ENCODE assay signal across 15 cellular contexts in genomic region chr11:12806113-12806512, GRCh38.
DNase-seq lines count a peak whose midpoint lies in the region; ATAC-seq and TF ChIP-seq lines count a peak whose summit lies in the region.
"Had no signal": no experiment of that assay in that cellular context is flagged by ENCODE, and none has a peak within 500 bp of the region (broad histone marks: within the 10 kb centered on the region; RNA-seq: fewer than 3 reads in every experiment).

No MANE protein-coding gene starts in this region.

- H3K4me3 ChIP-seq in RWPE2 (ENCODE audit: severe bottlenecking) (no peak overlapping the region), thyroid gland (replicated peaks in 1 of 3) (no peak overlapping the region)

- DNase-seq in DMS79 treated with DMSO at 0.1 percent for 48 hours (lab: John Stamatoyannopoulos, UW) (peak; percentile 24), DMS79 (lab: John Stamatoyannopoulos, UW) (no peak), RWPE2 (ENCODE audit: low spot score) (no peak), kidney tubule cell (ENCODE audit: low spot score) (peak; percentile 33), thyroid gland (no peak)
- no peak for DNase-seq in activated CD4-positive, alpha-beta T cell treated with anti-CD3 and anti-CD28 coated beads, Interleukin-2, amount 50 U/mL, for 1 hour
- DNase-seq: 8988T; activated CD4-positive, alpha-beta T cell treated with anti-CD3 and anti-CD28 coated beads for 48 hours; activated T-cell treated with anti-CD3 and anti-CD28 coated beads for 4 hours; Kasumi-1; NCI-H2081; SHP77 treated with DMSO at 0.1 percent for 48 hours; stimulated activated naive CD8-positive, alpha-beta T cell treated with anti-CD3 and anti-CD28 coated beads, Interleukin-15, Interleukin-2, amounts not matched to agents 100 U/mL and 50 U/mL, for 24 hours had no signal

- H3K27me3 ChIP-seq in RWPE2 (ENCODE audit: insufficient read depth, poor library complexity, severe bottlenecking): no peaks in the 10 kb centered on the region
- no peaks in the 10 kb centered on the region for H3K27me3 ChIP-seq in thyroid gland

- H3K36me3 ChIP-seq in RWPE2 (ENCODE audit: low read depth): peaks cover 10% of the 10 kb centered on the region; the same call in 1 of the 2 replicates
- H3K36me3 ChIP-seq in thyroid gland: no peaks in the 10 kb centered on the region

- peaks cover 69% of the 10 kb centered on the region for H3K4me1 ChIP-seq in RWPE2 (ENCODE audit: insufficient read depth, poor library complexity, severe bottlenecking)
- peaks cover 29 to 69% of the 10 kb centered on the region in 2 donors for H3K4me1 ChIP-seq in thyroid gland

- intact Hi-C loops in thyroid gland (cut with DNase I): loop anchor here (10.0 kb wide), 1 partner anchor 111 kb away; no protein-coding TSS in a partner anchor

- no peak for TF ChIP-seq CTCF in RWPE2 (IDR thresholded peaks at IDR 0.05; ENCODE audit: poor library complexity, severe bottlenecking)
- TF ChIP-seq CTCF in thyroid gland (IDR thresholded peaks at IDR 0.05): no peak

- WGBS in thyroid gland, 2 donors: 84 to 92% methylated on average over 2 of the region's 2 CpGs

- no peak for TF ChIP-seq POLR2A in thyroid gland (IDR thresholded peaks at IDR 0.05)

- H3K27ac ChIP-seq in RWPE2 (ENCODE audit: poor library complexity, severe bottlenecking) (peak overlapping the region; percentile 27), thyroid gland (peak overlapping the region in 2 of 3 donors; percentile 13 to 22)

- H3K9me3 ChIP-seq in RWPE2 (ENCODE audit: severe bottlenecking) (no peaks in the 10 kb centered on the region), thyroid gland (no peaks in the 10 kb centered on the region)

- ATAC-seq in RWPE2 (ENCODE audit: low read depth) (peak; percentile 21; the same call in 2 of the 3 replicates), HG02938 (IDR thresholded peaks at IDR 0.05; ENCODE audit: unreplicated experiment) (no peak), GM21717 (IDR thresholded peaks at IDR 0.05; ENCODE audit: unreplicated experiment) (no peak)
- ATAC-seq: stimulated activated naive CD8-positive, alpha-beta T cell treated with anti-CD3 and anti-CD28 coated beads, Interleukin-15, Interleukin-2, amounts not matched to agents 100 U/mL and 50 U/mL, for 24 hours had no signal

Comparison
In these comparisons a context has a peak if more than half of its experiments do, and no peak if none do; other contexts are left out.
1. DNase-seq: peak in DMS79 treated with DMSO at 0.1 percent for 48 hours (single experiment) and kidney tubule cell (single experiment); none in DMS79 (single experiment), RWPE2 (single experiment), thyroid gland (0 of 2) and activated CD4-positive, alpha-beta T cell treated with anti-CD3 and anti-CD28 coated beads, Interleukin-2, amount 50 U/mL, for 1 hour (single experiment).